Comparison of ENCODE assay signal across 1 cellular context in genomic region chr11:97454988-97455387, GRCh38.
TF ChIP-seq lines count a peak whose summit lies in the region.

No MANE protein-coding gene starts in this region.

TF ChIP-seq in H1, 55 proteins besides CTCF, POLR2A, EP300 and RAD21 (continued from another document):
- no peak for TF ChIP-seq SAP30 (IDR thresholded peaks at IDR 0.05; ENCODE audit: insufficient read depth, insufficient replicate concordance, low read length)
- no peak for TF ChIP-seq NANOG (IDR thresholded peaks at IDR 0.05; ENCODE audit: insufficient read depth, low read depth, low read length, poor library complexity, severe bottlenecking)
TF ChIP-seq in H1: peak in this region for 0.
